7 cellular contexts compared by ENCODE assay signal in genomic region chr20:2752631-2753455, GRCh38. TPM values are rescaled to one million over a fixed set of nuclear protein-coding genes. Genes with fewer than 3 reads are reported as not detected.
DNase-seq lines count a peak whose midpoint lies in the region; ATAC-seq, FAIRE-seq and TF ChIP-seq lines count a peak whose summit lies in the region.

No MANE protein-coding gene starts in this region.

- TF ChIP-seq CTCF in endothelial cell of umbilical vein (IDR thresholded peaks at IDR 0.05; ENCODE audit: extremely low read depth in 1 of 2, insufficient read depth in 1 of 2, low read depth in 1 of 2, low read length in 2 of 2) (peak; percentile 73 to 87), natural killer cell (IDR thresholded peaks at IDR 0.05) (peak; percentile 83)

- H3K9me3 Mint-ChIP-seq in natural killer cell: no peaks in the 10 kb centered on the region

- peak overlapping the region; percentile 71 for H2AFZ ChIP-seq in endothelial cell of umbilical vein (ENCODE audit: low read depth, low read length)

- H3K27me3 Mint-ChIP-seq in natural killer cell (ENCODE audit: low read depth in 2 of 2): peaks cover 7 to 38% of the 10 kb centered on the region in 2 donors

- no peak overlapping the region for H3K27ac ChIP-seq in endothelial cell of umbilical vein (ENCODE audit: insufficient read depth, low read depth, low read length)

- H3K36me3 Mint-ChIP-seq in natural killer cell: no peaks in the 10 kb centered on the region

- BruUV-seq in endothelial cell of umbilical vein (replicated peaks; lab: Mats Ljungman, UMichigan): no TSS peak

- CTCF ChIA-PET in endothelial cell of umbilical vein (lab: Charles Lee): interaction anchor here (0.5 to 10.0 kb wide), 26 partner anchors 9 to 344 kb away, joined by 3 to 171 read pairs (median 4); partner anchors contain the start of gene EBF4

- H3K9ac ChIP-seq in ES-I3 (ENCODE audit: low read depth, low read length): peak overlapping the region; percentile 77; the same call in 1 of the 2 replicates
- no peak overlapping the region for H3K9ac ChIP-seq in endothelial cell of umbilical vein (replicated peaks; ENCODE audit: extremely low read depth, insufficient read depth, low read length)

- intact Hi-C loops in endothelial cell of umbilical vein (cut with micrococcal nuclease) (loop anchor here (1.0 to 5.0 kb wide), 2 partner anchors 99 to 119 kb away; partner anchors contain the start of gene PTPRA), natural killer cell (cut with micrococcal nuclease) (loop anchor here (1.0 to 5.0 kb wide), 2 partner anchors 65 to 249 kb away; no protein-coding TSS in a partner anchor)

- peaks cover 50 to 61% of the 10 kb centered on the region in 2 experiments for H3K27me3 ChIP-seq in endothelial cell of umbilical vein (ENCODE audit: control insufficient read depth in 2 of 2, insufficient read depth in 2 of 2, low read length in 2 of 2)

- dilution Hi-C loops in endothelial cell of umbilical vein (cut with MboI; ENCODE audit: extremely low pct_ligation_motif_present, low sequenced_read_pairs): no loop called here

- ATAC-seq in natural killer cell (peak; percentile 35 to 50 (median 48)), HG03469 (IDR thresholded peaks at IDR 0.05; ENCODE audit: unreplicated experiment) (no peak), HG02610 (IDR thresholded peaks at IDR 0.05; ENCODE audit: unreplicated experiment) (no peak)

- H4K20me1 ChIP-seq in endothelial cell of umbilical vein (replicated peaks; ENCODE audit: control insufficient read depth, extremely low read depth, insufficient read depth, low read length): no peaks in the 10 kb centered on the region

- peak overlapping the region; percentile 92 for H3K4me3 Mint-ChIP-seq in natural killer cell

- peaks cover 30 to 51% of the 10 kb centered on the region in 2 donors for H3K4me1 Mint-ChIP-seq in natural killer cell

- peak overlapping the region in 1 of 3 experiments; percentile 24 for H3K4me3 ChIP-seq in endothelial cell of umbilical vein (replicated peaks in 1 of 3; ENCODE audit: insufficient read depth in 1 of 3, low read depth in 1 of 3, low read length in 3 of 3)

- peak; percentile 44 for FAIRE-seq in endothelial cell of umbilical vein (lab: Jason Lieb, UNC)

- no peak for TF ChIP-seq POLR2A in endothelial cell of umbilical vein (IDR thresholded peaks at IDR 0.05; ENCODE audit: low read depth, low read length)

- peak; percentile 26 for DNase-seq in LHCN-M2 (ENCODE audit: low read depth)
- peak; percentile 44 for DNase-seq in activated CD4-positive, alpha-beta T cell treated with anti-CD3 and anti-CD28 coated beads, Interleukin-2, amount 50 U/mL, for 1 hour
- peak; percentile 42 for DNase-seq in endothelial cell of umbilical vein (ENCODE audit: low read depth, low spot score)
- peak; percentile 51 for DNase-seq in natural killer cell

- H3K79me2 ChIP-seq in endothelial cell of umbilical vein (ENCODE audit: control insufficient read depth, insufficient read depth, low read length): no peaks in the 10 kb centered on the region

- H3K36me3 ChIP-seq in ES-I3 (ENCODE audit: insufficient read depth, low read length): no peaks in the 10 kb centered on the region
- no peaks in the 10 kb centered on the region for H3K36me3 ChIP-seq in endothelial cell of umbilical vein (ENCODE audit: control insufficient read depth in 2 of 2, extremely low read depth in 1 of 2, insufficient read depth in 2 of 2, low read length in 2 of 2)

- no peaks in the 10 kb centered on the region for H3K9me1 ChIP-seq in endothelial cell of umbilical vein (replicated peaks; ENCODE audit: control insufficient read depth, extremely low read depth, insufficient read depth, low read length)

- H3K9me3 ChIP-seq in ES-I3 (ENCODE audit: control insufficient read depth, insufficient read depth, low read length) (no peaks in the 10 kb centered on the region; the same call in 1 of the 2 replicates), endothelial cell of umbilical vein (replicated peaks; ENCODE audit: control insufficient read depth, insufficient read depth, low read length) (no peaks in the 10 kb centered on the region)

- peak overlapping the region; percentile 45 to 70 for H3K27ac Mint-ChIP-seq in natural killer cell

- H3K4me1 ChIP-seq in ES-I3 (ENCODE audit: insufficient read depth, low read length) (peaks cover 5% of the 10 kb centered on the region), endothelial cell of umbilical vein (ENCODE audit: control insufficient read depth, extremely low read depth, insufficient read depth, low read length) (peaks cover 17% of the 10 kb centered on the region)

- POLR2A ChIA-PET in endothelial cell of umbilical vein (lab: Charles Lee): no interaction called here

- H3K4me2 ChIP-seq in endothelial cell of umbilical vein (ENCODE audit: insufficient read depth, low read length): peak overlapping the region; percentile 18

TF ChIP-seq in endothelial cell of umbilical vein, 7 proteins besides CTCF, POLR2A, EP300 and RAD21:
- TF ChIP-seq EZH2 (IDR thresholded peaks at IDR 0.05; ENCODE audit: borderline replicate concordance, low read depth, low read length, severe bottlenecking) (peak; percentile 72), FOS (IDR thresholded peaks at IDR 0.05; ENCODE audit: borderline replicate concordance, insufficient read depth, low read length) (no peak), POLR2AphosphoS5 (IDR thresholded peaks at IDR 0.05; ENCODE audit: insufficient read depth, low read depth, low read length) (no peak)

RNA-seq across cellular contexts. Expression of gene CPXM1, which starts 47.6 kb away (rescaled TPM):
- total RNA-seq in LHCN-M2 (2014; rRNA removed): not detected in 2 replicates
- not detected for polyA plus RNA-seq in LHCN-M2 (2012)
- 9.3 and 20.3 TPM in 2 replicates for total RNA-seq in endothelial cell of umbilical vein
- polyA plus RNA-seq in endothelial cell of umbilical vein: 18.9 and 21.3 TPM in 2 replicates
- 9.4 and 13.5 TPM in 2 replicates for polyA plus RNA-seq in endothelial cell of umbilical vein (2011; cell fraction: cytosol; rRNA removed)
- polyA plus RNA-seq in endothelial cell of umbilical vein (2011; cell fraction: nucleus; rRNA removed): 28.8 and 35.4 TPM in 2 replicates
- polyA plus RNA-seq in endothelial cell of umbilical vein (2012): 9.6 and 26.4 TPM in 2 replicates
- 7.7 and 9.8 TPM in 2 replicates for polyA minus RNA-seq in endothelial cell of umbilical vein
- not detected for polyA minus RNA-seq in endothelial cell of umbilical vein (2011; cell fraction: cytosol; rRNA and poly(A)+ RNA removed)
- 3.2 and 5.4 TPM in 2 replicates for polyA minus RNA-seq in endothelial cell of umbilical vein (2011; cell fraction: nucleus; rRNA and poly(A)+ RNA removed)
- total RNA-seq in natural killer cell: 1 to 10 TPM in 2 of 3 donors, under 1 TPM in 1; 0.49 to 2.3 (median 1.5) TPM

Comparison
In these comparisons a context has a peak if more than half of its experiments do, and no peak if none do; other contexts are left out.
1. ATAC-seq: peak in natural killer cell (3 of 3); none in HG03469 (single experiment) and HG02610 (single experiment).
2. Peak in every context shown above with its lines, with median percentiles within 50 percentile points of each other: DNase-seq.